In genomic region chr11:46367244-46367915, GRCh38 we compare ENCODE assay signal across 8 cellular contexts.
A peak's percentile ranks its signal among the peaks of the same experiment; 100 is the strongest.
DNase-seq lines count a peak whose midpoint lies in the region; ATAC-seq lines count a peak whose summit lies in the region.

No MANE protein-coding gene starts in this region.

- ATAC-seq in HG03432 (IDR thresholded peaks at IDR 0.05; ENCODE audit: unreplicated experiment): peak; percentile 66

- peak overlapping the region; percentile 57 for H3K27ac ChIP-seq in angular gyrus (ENCODE audit: low read depth, low read length)

- DNase-seq in NCI-H748 (lab: John Stamatoyannopoulos, UW; ENCODE audit: unreplicated experiment) (peak; percentile 47), NCI-H748 treated with DMSO at 0.1 percent for 48 hours (lab: John Stamatoyannopoulos, UW) (no peak), T-helper 22 cell (ENCODE audit: low read depth) (peak; percentile 35), inferior parietal cortex (ENCODE audit: extremely low spot score) (peak; percentile 69), epidermal melanocyte (ENCODE audit: insufficient read length, low spot score) (no peak)
- peak; percentile 75 for DNase-seq in stimulated activated CD4-positive, alpha-beta T cell treated with anti-CD3 and anti-CD28 coated beads, Interleukin-4, amount 100 ng/mL, for 24 hours

Comparison
In these comparisons a context has a peak if more than half of its experiments do, and no peak if none do; other contexts are left out.
1. DNase-seq: peak in NCI-H748 (single experiment), T-helper 22 cell (single experiment), inferior parietal cortex (single experiment) and stimulated activated CD4-positive, alpha-beta T cell treated with anti-CD3 and anti-CD28 coated beads, Interleukin-4, amount 100 ng/mL, for 24 hours (single experiment); none in NCI-H748 treated with DMSO at 0.1 percent for 48 hours (single experiment) and epidermal melanocyte (single experiment).